In genomic region chr4:112145820-112146813, GRCh38 we compare ENCODE assay signal across 7 cellular contexts. TPM values are rescaled to one million over a fixed set of nuclear protein-coding genes. Genes with fewer than 3 reads are reported as not detected.
DNase-seq lines count a peak whose midpoint lies in the region; ATAC-seq and TF ChIP-seq lines count a peak whose summit lies in the region.

No MANE protein-coding gene starts in this region.

- H3K4me3 ChIP-seq in MM.1S (ENCODE audit: low read length) (peak overlapping the region; percentile 99), lung (peak overlapping the region; percentile 95)

- CTCF ChIA-PET in HEK293T (lab: Yijun Ruan, JAX), result no interaction called here

- no peaks in the 10 kb centered on the region for H3K9me2 ChIP-seq in MM.1S (replicated peaks; ENCODE audit: insufficient read depth, low read length)

- no peaks in the 10 kb centered on the region for H4K20me1 ChIP-seq in MM.1S (ENCODE audit: insufficient read depth, low read length)

- H3K27ac ChIP-seq in MM.1S (ENCODE audit: low read length) (peak overlapping the region; percentile 36; the same call in 1 of the 2 replicates), lung (ENCODE audit: low read depth in 1 of 2, low read length in 1 of 2) (peak overlapping the region; percentile 97 to 99)

- TF ChIP-seq CTCF in MM.1S (IDR thresholded peaks at IDR 0.05; ENCODE audit: low read length), result no peak
- no peak for TF ChIP-seq CTCF in lung (IDR thresholded peaks at IDR 0.05; ENCODE audit: control extremely low read depth, extremely low read depth)

- peaks cover 10% of the 10 kb centered on the region; the same call in 1 of the 2 replicates for H3K4me1 ChIP-seq in MM.1S (ENCODE audit: low read length)
- peaks cover 7 to 16% of the 10 kb centered on the region in 2 donors for H3K4me1 ChIP-seq in lung (ENCODE audit: control insufficient read depth in 2 of 2, insufficient read depth in 2 of 2, low read length in 2 of 2)

- peak; percentile 58 for ATAC-seq in GM18498 (IDR thresholded peaks at IDR 0.05; ENCODE audit: unreplicated experiment)
- peak; percentile 27 for ATAC-seq in lung (ENCODE audit: insufficient read depth, low FRiP score)

- DNase-seq in HEK293T (ENCODE audit: extremely low spot score) (peak; percentile 51), MM.1S (peak; percentile 51), lung (ENCODE audit: low spot score) (peak; percentile 47)
- DNase-seq in activated CD4-positive, alpha-beta T cell treated with anti-CD3 and anti-CD28 coated beads, Interleukin-2, amount 50 U/mL, for 24 hours (ENCODE audit: low read depth in 1 of 2, low spot score in 1 of 2), result peak; percentile 54 to 75
- DNase-seq in effector CD4-positive, alpha-beta T cell, result peak; percentile 52
- DNase-seq in stimulated activated CD4-positive, alpha-beta T cell treated with anti-CD3 and anti-CD28 coated beads, TNF-alpha, amount 100 ng/mL, for 48 hours (ENCODE audit: low read depth in 3 of 3), result peak; percentile 59 to 72 (median 65)

- no peaks in the 10 kb centered on the region for H3K36me3 ChIP-seq in MM.1S (replicated peaks; ENCODE audit: insufficient read depth, low read length)
- no peaks in the 10 kb centered on the region for H3K36me3 ChIP-seq in lung (ENCODE audit: control insufficient read depth in 2 of 2, insufficient read depth in 2 of 2, low read length in 2 of 2)

- POLR2A ChIA-PET in HEK293T (lab: Yijun Ruan, JAX), result interaction anchor here (0.6 to 0.7 kb wide), 2 partner anchors 31 to 86 kb away, joined by 3 read pairs; no protein-coding TSS in a partner anchor

- peak overlapping the region; percentile 81 for H2AFZ ChIP-seq in MM.1S (ENCODE audit: low read length)

- H3K27me3 ChIP-seq in MM.1S (replicated peaks; ENCODE audit: insufficient read depth, low read length), result no peaks in the 10 kb centered on the region
- no peaks in the 10 kb centered on the region for H3K27me3 ChIP-seq in lung (ENCODE audit: control insufficient read depth, insufficient read depth)

- H3K9me3 ChIP-seq in MM.1S (replicated peaks; ENCODE audit: insufficient read depth, low read length), result no peaks in the 10 kb centered on the region
- H3K9me3 ChIP-seq in lung (ENCODE audit: control insufficient read depth in 2 of 2, insufficient read depth in 1 of 2, low read length in 1 of 2), result no peaks in the 10 kb centered on the region

- peak overlapping the region; percentile 80 for H3K4me2 ChIP-seq in MM.1S (ENCODE audit: low read depth, low read length)

- peaks cover 7% of the 10 kb centered on the region for H3F3A ChIP-seq in MM.1S (ENCODE audit: insufficient read depth, low read length)

- peak overlapping the region; percentile 74; the same call in 1 of the 2 replicates for H3K9ac ChIP-seq in MM.1S (ENCODE audit: low read length)

- H3K79me2 ChIP-seq in MM.1S (ENCODE audit: low read length), result peaks cover 20% of the 10 kb centered on the region

- WGBS in lung, 2 donors, result 1 to 2% methylated on average over 40 to 50 of the region's 50 CpGs

TF ChIP-seq in HEK293T, 16 proteins besides CTCF, POLR2A, EP300 and RAD21:
- TF ChIP-seq BHLHE40 (IDR thresholded peaks at IDR 0.05; ENCODE audit: borderline replicate concordance), result no peak
- TF ChIP-seq FOXA1 (IDR thresholded peaks at IDR 0.05), result no peak
- no peak for TF ChIP-seq HDGF (IDR thresholded peaks at IDR 0.05; ENCODE audit: borderline replicate concordance)
- no peak for TF ChIP-seq LEF1 (IDR thresholded peaks at IDR 0.05; ENCODE audit: borderline replicate concordance)
- TF ChIP-seq, protein P1, sequence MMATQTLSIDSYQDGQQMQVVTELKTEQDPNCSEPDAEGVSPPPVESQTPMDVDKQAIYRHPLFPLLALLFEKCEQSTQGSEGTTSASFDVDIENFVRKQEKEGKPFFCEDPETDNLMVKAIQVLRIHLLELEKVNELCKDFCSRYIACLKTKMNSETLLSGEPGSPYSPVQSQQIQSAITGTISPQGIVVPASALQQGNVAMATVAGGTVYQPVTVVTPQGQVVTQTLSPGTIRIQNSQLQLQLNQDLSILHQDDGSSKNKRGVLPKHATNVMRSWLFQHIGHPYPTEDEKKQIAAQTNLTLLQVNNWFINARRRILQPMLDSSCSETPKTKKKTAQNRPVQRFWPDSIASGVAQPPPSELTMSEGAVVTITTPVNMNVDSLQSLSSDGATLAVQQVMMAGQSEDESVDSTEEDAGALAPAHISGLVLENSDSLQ (IDR thresholded peaks at IDR 0.05), result no peak
- peak; percentile 26; the same call in 1 of the 2 replicates for TF ChIP-seq L3MBTL2 (conservative IDR thresholded peaks at IDR 0.05)
- TF ChIP-seq TARDBP (IDR thresholded peaks at IDR 0.05), result no peak
- no peak for TF ChIP-seq ELF4 (IDR thresholded peaks at IDR 0.05)

RNA-seq across cellular contexts. Expression of gene FAM241A, which starts 0.9 kb away (rescaled TPM):
- total RNA-seq in lung, result 1 to 10 TPM; 2.8 to 3.0 TPM
- polyA plus RNA-seq in lung, result 1 to 10 TPM; 2.7 to 4.2 TPM

Comparison
In these comparisons a context has a peak if more than half of its experiments do, and no peak if none do; other contexts are left out.
1. Peak in every context shown above with its lines: DNase-seq, ATAC-seq, H3K4me3 ChIP-seq and H3K27ac ChIP-seq.